Comparison of ENCODE assay signal across 8 cellular contexts in the genomic region with DNA sequence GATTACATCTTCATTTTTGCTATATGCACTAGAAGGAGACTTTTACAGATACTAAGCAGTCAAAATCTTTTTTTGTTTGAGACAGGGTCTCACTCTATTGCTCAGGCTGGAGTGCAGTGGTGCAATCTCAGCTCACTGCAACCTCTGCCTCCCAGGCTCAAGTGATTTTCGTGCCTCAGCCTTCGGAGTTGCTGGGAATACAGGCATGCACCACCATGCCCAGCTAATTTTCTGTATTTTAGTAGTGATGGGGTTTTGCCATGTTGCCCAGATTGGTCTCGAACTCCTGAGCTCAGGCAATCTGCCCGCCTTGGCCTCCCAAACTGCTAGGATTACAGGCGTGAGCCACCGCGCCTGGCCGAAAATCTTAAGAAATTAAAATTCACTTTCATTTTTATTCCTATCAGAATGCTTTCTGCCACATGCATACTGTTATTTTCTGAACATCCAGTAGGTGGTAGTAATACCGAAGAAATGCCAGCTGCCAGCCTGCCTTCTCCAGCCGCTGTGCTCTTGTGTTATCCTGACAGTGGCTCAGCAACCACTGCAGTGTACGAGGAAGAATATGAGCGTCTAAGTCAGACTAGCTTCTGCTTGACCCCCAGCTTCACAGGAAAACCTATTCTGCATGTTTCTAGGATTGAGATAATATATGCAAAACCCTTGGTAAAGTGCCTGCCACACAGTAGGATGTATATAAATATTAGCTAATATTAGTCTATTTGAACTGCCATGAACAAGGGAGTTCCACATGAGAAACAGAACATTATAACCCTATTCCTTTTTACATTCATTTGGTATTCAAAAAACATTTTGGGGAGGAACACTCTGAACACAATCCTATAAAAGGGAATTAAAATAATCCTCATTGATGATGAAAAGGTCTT. TPM values are rescaled to one million over a fixed set of nuclear protein-coding genes. Genes with fewer than 3 reads are reported as not detected.
DNase-seq lines count a peak whose midpoint lies in the region; ATAC-seq lines count a peak whose summit lies in the region.

No MANE protein-coding gene starts in this region.

- H3K9me3 ChIP-seq in GM23248 (ENCODE audit: low read depth) = no peaks in the 10 kb centered on the region
- no peaks in the 10 kb centered on the region for H3K9me3 ChIP-seq in MG63

- H3K36me3 Mint-ChIP-seq in activated naive CD4-positive, alpha-beta T cell treated with anti-CD3 and anti-CD28 coated beads, Interleukin-2, amount 50 U/mL, for 72 hours = no peaks in the 10 kb centered on the region

- H3K36me3 ChIP-seq in GM23248 (ENCODE audit: low read depth) (no peaks in the 10 kb centered on the region), MG63 (peaks cover 7% of the 10 kb centered on the region; the same call in 1 of the 2 replicates)

- DNase-seq in ELF-1 (ENCODE audit: low read depth, low spot score) (peak; percentile 32), GM23248 (peak; percentile 89), MG63 (peak; percentile 35), SIG-M5 (lab: John Stamatoyannopoulos, UW) (peak; percentile 20), head of caudate nucleus (peak; percentile 47 to 90 (median 74)), posterior cingulate gyrus (peak; percentile 42 to 95 (median 68))
- DNase-seq in activated naive CD4-positive, alpha-beta T cell treated with anti-CD3 and anti-CD28 coated beads, Interleukin-2, amount 50 U/mL, for 72 hours (ENCODE audit: low spot score in 2 of 2) = peak in 1 of 2 donors; percentile 53

- no peaks in the 10 kb centered on the region for H4K20me1 ChIP-seq in GM23248 (ENCODE audit: insufficient read depth)

- in situ Hi-C loops in GM23248 (cut with MboI) = no loop called here

- intact Hi-C loops in head of caudate nucleus (cut with DNase I) = loop anchor here (5.0 kb wide), 1 partner anchor 186 kb away; no protein-coding TSS in a partner anchor
- intact Hi-C loops in posterior cingulate gyrus (cut with DNase I) = loop anchor here (1.0 to 5.0 kb wide), 2 partner anchors 35 to 186 kb away; no protein-coding TSS in a partner anchor

- peak overlapping the region; percentile 71 for H2AFZ ChIP-seq in GM23248

- H3K9me3 Mint-ChIP-seq in activated naive CD4-positive, alpha-beta T cell treated with anti-CD3 and anti-CD28 coated beads, Interleukin-2, amount 50 U/mL, for 72 hours = no peaks in the 10 kb centered on the region

- H3K9me2 ChIP-seq in GM23248 (ENCODE audit: insufficient read depth) = no peaks in the 10 kb centered on the region

- peak; percentile 88 to 89 for ATAC-seq in activated naive CD4-positive, alpha-beta T cell treated with anti-CD3 and anti-CD28 coated beads, Interleukin-2, amount 50 U/mL, for 72 hours
- no peak for ATAC-seq in GM19324 (IDR thresholded peaks at IDR 0.05; ENCODE audit: low FRiP score, unreplicated experiment)

- peak overlapping the region; percentile 60 for H3K4me2 ChIP-seq in GM23248 (ENCODE audit: unreplicated experiment)

- H3K4me1 ChIP-seq in GM23248 (ENCODE audit: insufficient read depth) = peaks cover 9% of the 10 kb centered on the region; the same call in 1 of the 2 replicates

- H3K27ac ChIP-seq in GM23248 = no peak overlapping the region

- peak overlapping the region; percentile 63 to 64 for H3K27ac Mint-ChIP-seq in activated naive CD4-positive, alpha-beta T cell treated with anti-CD3 and anti-CD28 coated beads, Interleukin-2, amount 50 U/mL, for 72 hours

- peak overlapping the region; percentile 54 for H3K9ac ChIP-seq in GM23248

- H3K4me3 ChIP-seq in GM23248 = peak overlapping the region; percentile 54
- H3K4me3 ChIP-seq in MG63 = no peak overlapping the region

- no peaks in the 10 kb centered on the region for H3K79me2 ChIP-seq in GM23248 (ENCODE audit: insufficient read depth)

- H3K27me3 ChIP-seq in GM23248 (replicated peaks; ENCODE audit: insufficient read depth) = no peaks in the 10 kb centered on the region
- H3K27me3 ChIP-seq in MG63 = no peaks in the 10 kb centered on the region

- H3F3A ChIP-seq in GM23248 (ENCODE audit: insufficient read depth) = no peaks in the 10 kb centered on the region

- 19% methylated on average over 12 of the region's 12 CpGs for WGBS in GM23248 (ENCODE audit: low coverage in 1 of 2, low lambda C conversion rate in 2 of 2, missing lambda C conversion rate in 2 of 2), 2 experiments

RNA-seq across cellular contexts. Expression of gene RPAP3, which starts 54.2 kb away (rescaled TPM):
- 16.2 and 18.6 TPM in 2 replicates for total RNA-seq in GM23248 (2014; rRNA removed; shearing (Covaris generic))
- 27.7 and 27.8 TPM in 2 replicates for polyA plus RNA-seq in GM23248 (2016; fragmentation: Nextera tagmentation; extraction: Ambion mirVana)
- 18.1 and 56.5 TPM in 2 replicates for total RNA-seq in MG63 (2014; rRNA removed; shearing (Covaris generic); ENCODE audit: low replicate concordance)
- total RNA-seq in activated naive CD4-positive, alpha-beta T cell treated with anti-CD3 and anti-CD28 coated beads, Interleukin-2, amount 50 U/mL, for 72 hours = 10 to 100 TPM; 41.7 to 53.9 TPM
